26 cellular contexts compared by ENCODE assay signal in genomic region chr7:8044761-8045430, GRCh38.
DNase-seq lines count a peak whose midpoint lies in the region; ATAC-seq, FAIRE-seq and TF ChIP-seq lines count a peak whose summit lies in the region.
"Had no signal": no experiment of that assay in that cellular context is flagged by ENCODE, and none has a peak within 500 bp of the region (broad histone marks: within the 10 kb centered on the region; RNA-seq: fewer than 3 reads in every experiment).

No MANE protein-coding gene starts in this region.

- H3K27ac ChIP-seq in ascending aorta: no peak overlapping the region
- H3K27ac ChIP-seq: cardiac muscle cell, esophagus squamous epithelium, gastrocnemius medialis, hepatocyte, uterus had no signal

- no peak for ATAC-seq in central memory CD8-positive, alpha-beta T cell (replicated peaks; ENCODE audit: extremely low read depth, poor library complexity, severe bottlenecking)
- no peak for ATAC-seq in HG02588 (IDR thresholded peaks at IDR 0.05; ENCODE audit: unreplicated experiment)
- ATAC-seq: gastrocnemius medialis had no signal

- H3K27me3 ChIP-seq in ascending aorta: no peaks in the 10 kb centered on the region
- H3K27me3 ChIP-seq: cardiac muscle cell, esophagus squamous epithelium, gastrocnemius medialis, hepatocyte, uterus had no signal

- H3K4me1 Mint-ChIP-seq in activated naive CD4-positive, alpha-beta T cell treated with anti-CD3 and anti-CD28 coated beads, Interleukin-2, amount 50 U/mL, for 24 hours: peaks cover 69% of the 10 kb centered on the region
- H3K4me1 Mint-ChIP-seq in activated CD4-positive, alpha-beta memory T cell treated with anti-CD3 and anti-CD28 coated beads, Interleukin-2, amount 10 ng/mL, durations not matched to agents 7 days and 5 days: peaks cover 46% of the 10 kb centered on the region
- H3K4me1 Mint-ChIP-seq in central memory CD8-positive, alpha-beta T cell: peaks cover 65% of the 10 kb centered on the region

- H3K4me3 Mint-ChIP-seq in activated naive CD4-positive, alpha-beta T cell treated with anti-CD3 and anti-CD28 coated beads, Interleukin-2, amount 50 U/mL, for 24 hours: peak overlapping the region; percentile 26
- no peak overlapping the region for H3K4me3 Mint-ChIP-seq in activated CD4-positive, alpha-beta memory T cell treated with anti-CD3 and anti-CD28 coated beads, Interleukin-2, amount 10 ng/mL, durations not matched to agents 7 days and 5 days
- no peak overlapping the region for H3K4me3 Mint-ChIP-seq in central memory CD8-positive, alpha-beta T cell
- H3K4me3 Mint-ChIP-seq: endodermal cell had no signal

- H3K9me3 ChIP-seq in ascending aorta: peaks cover 0 to 2% of the 10 kb centered on the region in 2 donors
- H3K9me3 ChIP-seq: esophagus squamous epithelium, gastrocnemius medialis, uterus had no signal

- H3K4me3 ChIP-seq in ascending aorta: no peak overlapping the region
- H3K4me3 ChIP-seq: cardiac muscle cell, esophagus squamous epithelium, gastrocnemius medialis, hepatocyte, uterus had no signal

- no peaks in the 10 kb centered on the region for H3K4me1 ChIP-seq in ascending aorta
- H3K4me1 ChIP-seq: esophagus squamous epithelium, gastrocnemius medialis, uterus had no signal

- no peak for DNase-seq in activated naive CD4-positive, alpha-beta T cell (lab: John Stamatoyannopoulos, UW)
- DNase-seq in activated CD4-positive, alpha-beta memory T cell treated with anti-CD3 and anti-CD28 coated beads, Interleukin-2, amount 10 ng/mL, durations not matched to agents 7 days and 5 days: no peak
- no peak for DNase-seq in central memory CD8-positive, alpha-beta T cell (ENCODE audit: low spot score in 2 of 2)
- DNase-seq in ascending aorta (ENCODE audit: low spot score in 2 of 2): no peak
- no peak for DNase-seq in HTR-8/SVneo (ENCODE audit: insufficient read length, low spot score)
- DNase-seq: activated effector memory CD4-positive, alpha-beta T cell treated with Interleukin-2 at 50 U/mL for 16 hours; anterior cingulate cortex; C1 segment of cervical spinal cord; cortex of kidney; EL; endodermal cell; esophagus squamous epithelium; gastrocnemius medialis; mesendoderm; NCI-H1105; NCI-H2029 treated with DMSO at 0.1 percent for 48 hours; NCI-H2227 treated with DMSO at 0.1 percent for 48 hours; NCI-H69; occipital lobe; RPMI8226; uterus had no signal

- CTCF ChIA-PET in activated CD4-positive, alpha-beta memory T cell treated with anti-CD3 and anti-CD28 coated beads, Interleukin-2, amount 10 ng/mL, durations not matched to agents 7 days and 5 days (lab: Charles Lee): no interaction called here

- H3K27me3 Mint-ChIP-seq in activated naive CD4-positive, alpha-beta T cell treated with anti-CD3 and anti-CD28 coated beads, Interleukin-2, amount 50 U/mL, for 24 hours: no peaks in the 10 kb centered on the region
- no peaks in the 10 kb centered on the region for H3K27me3 Mint-ChIP-seq in activated CD4-positive, alpha-beta memory T cell treated with anti-CD3 and anti-CD28 coated beads, Interleukin-2, amount 10 ng/mL, durations not matched to agents 7 days and 5 days
- no peaks in the 10 kb centered on the region for H3K27me3 Mint-ChIP-seq in central memory CD8-positive, alpha-beta T cell
- H3K27me3 Mint-ChIP-seq: IgD-negative memory B cell had no signal

- intact Hi-C loops in ascending aorta (cut with DNase I): no loop called here

- peaks cover 20% of the 10 kb centered on the region for H3K36me3 Mint-ChIP-seq in activated naive CD4-positive, alpha-beta T cell treated with anti-CD3 and anti-CD28 coated beads, Interleukin-2, amount 50 U/mL, for 24 hours
- peaks cover 22% of the 10 kb centered on the region for H3K36me3 Mint-ChIP-seq in activated CD4-positive, alpha-beta memory T cell treated with anti-CD3 and anti-CD28 coated beads, Interleukin-2, amount 10 ng/mL, durations not matched to agents 7 days and 5 days (ENCODE audit: low read depth)
- H3K36me3 Mint-ChIP-seq in central memory CD8-positive, alpha-beta T cell (ENCODE audit: insufficient read depth): peaks cover 16% of the 10 kb centered on the region

- H3K9me3 Mint-ChIP-seq in activated naive CD4-positive, alpha-beta T cell treated with anti-CD3 and anti-CD28 coated beads, Interleukin-2, amount 50 U/mL, for 24 hours: no peaks in the 10 kb centered on the region
- no peaks in the 10 kb centered on the region for H3K9me3 Mint-ChIP-seq in activated CD4-positive, alpha-beta memory T cell treated with anti-CD3 and anti-CD28 coated beads, Interleukin-2, amount 10 ng/mL, durations not matched to agents 7 days and 5 days
- H3K9me3 Mint-ChIP-seq in central memory CD8-positive, alpha-beta T cell: no peaks in the 10 kb centered on the region
- H3K9me3 Mint-ChIP-seq: endodermal cell had no signal

- FAIRE-seq in HTR-8/SVneo (lab: Jason Lieb, UNC): no peak

- no peak for TF ChIP-seq CTCF in ascending aorta (IDR thresholded peaks at IDR 0.05)

- peaks cover 0 to 4% of the 10 kb centered on the region in 2 donors for H3K36me3 ChIP-seq in ascending aorta
- H3K36me3 ChIP-seq: cardiac muscle cell, gastrocnemius medialis, uterus had no signal

- POLR2A ChIA-PET in activated CD4-positive, alpha-beta memory T cell treated with anti-CD3 and anti-CD28 coated beads, Interleukin-2, amount 10 ng/mL, durations not matched to agents 7 days and 5 days (lab: Charles Lee): no interaction called here

- peak overlapping the region; percentile 89 for H3K27ac Mint-ChIP-seq in activated naive CD4-positive, alpha-beta T cell treated with anti-CD3 and anti-CD28 coated beads, Interleukin-2, amount 50 U/mL, for 24 hours
- H3K27ac Mint-ChIP-seq in activated CD4-positive, alpha-beta memory T cell treated with anti-CD3 and anti-CD28 coated beads, Interleukin-2, amount 10 ng/mL, durations not matched to agents 7 days and 5 days: peak overlapping the region; percentile 50
- H3K27ac Mint-ChIP-seq in central memory CD8-positive, alpha-beta T cell (ENCODE audit: low read depth): peak overlapping the region; percentile 19
- H3K27ac Mint-ChIP-seq: endodermal cell had no signal

Comparison
In these comparisons a context has a peak if more than half of its experiments do, and no peak if none do; other contexts are left out.
1. H3K27ac Mint-ChIP-seq: peak in every context shown above with its lines; median percentile 89 in activated naive CD4-positive, alpha-beta T cell treated with anti-CD3 and anti-CD28 coated beads, Interleukin-2, amount 50 U/mL, for 24 hours; 50 in activated CD4-positive, alpha-beta memory T cell treated with anti-CD3 and anti-CD28 coated beads, Interleukin-2, amount 10 ng/mL, durations not matched to agents 7 days and 5 days; 19 in central memory CD8-positive, alpha-beta T cell.